ENCODE assay signal across 9 cellular contexts in the genomic region with DNA sequence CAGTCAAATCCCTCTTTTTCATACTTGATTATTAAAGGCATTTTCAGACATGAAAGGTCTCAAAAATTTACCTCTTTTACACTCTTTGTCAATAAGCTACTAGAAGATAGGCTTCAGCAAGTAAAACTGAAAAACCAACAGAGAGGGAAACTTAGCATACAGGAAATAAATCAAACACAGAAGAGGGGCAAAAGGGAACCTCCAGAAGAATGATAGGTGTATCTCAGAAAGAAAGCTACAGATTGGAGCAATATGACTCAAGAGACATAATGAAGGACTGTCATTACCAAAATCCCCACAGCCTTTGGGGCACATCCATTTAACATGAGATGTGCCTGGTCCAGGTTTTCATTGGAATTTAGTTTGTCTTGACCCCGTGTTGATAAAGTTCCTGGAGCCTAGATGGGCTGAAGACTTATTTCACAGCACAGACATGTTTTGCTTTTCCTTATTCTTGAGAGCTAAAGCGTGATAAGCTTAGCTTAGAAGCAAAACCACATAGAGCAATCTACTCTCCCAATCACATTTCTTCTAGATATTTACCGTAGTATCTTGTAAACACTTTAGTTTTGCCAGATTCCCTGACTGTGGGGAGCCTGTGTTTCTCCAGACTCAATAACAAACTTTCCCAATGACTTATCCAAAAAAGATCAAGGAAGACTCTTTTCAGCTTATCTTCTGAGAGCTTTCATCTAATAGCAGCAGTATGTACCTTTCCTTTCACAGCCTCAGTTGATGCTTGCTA. TPM values are rescaled to one million over a fixed set of nuclear protein-coding genes. Genes with fewer than 3 reads are reported as not detected.
DNase-seq lines count a peak whose midpoint lies in the region; ATAC-seq and TF ChIP-seq lines count a peak whose summit lies in the region.
"Had no signal": no experiment of that assay in that cellular context is flagged by ENCODE, and none has a peak within 500 bp of the region (broad histone marks: within the 10 kb centered on the region; RNA-seq: fewer than 3 reads in every experiment).

No MANE protein-coding gene starts in this region.

- H3K27me3 Mint-ChIP-seq in nephron progenitor cell (ENCODE audit: low read depth, poor library complexity): no peaks in the 10 kb centered on the region

- peaks cover 36% of the 10 kb centered on the region for H3K4me1 Mint-ChIP-seq in nephron progenitor cell

- no peak overlapping the region for H3K4me3 Mint-ChIP-seq in nephron progenitor cell

- no peak for DNase-seq in activated CD4-positive, CD25-positive, alpha-beta regulatory T cell treated with anti-CD3 and anti-CD28 coated beads, Interleukin-2, amount 50 U/mL, for 72 hours
- DNase-seq in RPMI7951 (ENCODE audit: low read depth): peak; percentile 56
- no peak for DNase-seq in nephron progenitor cell
- no peak for DNase-seq in globus pallidus (ENCODE audit: low spot score)
- no peak for DNase-seq in HK-2 (ENCODE audit: unreplicated experiment)
- DNase-seq in SHP77 (lab: John Stamatoyannopoulos, UW): no peak
- DNase-seq: T-helper 9 cell had no signal

- peak overlapping the region; percentile 65 for H3K27ac Mint-ChIP-seq in nephron progenitor cell

- H3K36me3 Mint-ChIP-seq in nephron progenitor cell (ENCODE audit: low read depth): peaks cover 88% of the 10 kb centered on the region

- peaks cover 4% of the 10 kb centered on the region for H3K9me3 Mint-ChIP-seq in nephron progenitor cell

- peak; percentile 61 to 76 for ATAC-seq in activated CD4-positive, CD25-positive, alpha-beta regulatory T cell treated with anti-CD3 and anti-CD28 coated beads, Interleukin-2, amount 50 U/mL, for 24 hours
- peak; percentile 84 for ATAC-seq in HG02759 (IDR thresholded peaks at IDR 0.05; ENCODE audit: unreplicated experiment)

- no peak for TF ChIP-seq CTCF in nephron progenitor cell (IDR thresholded peaks at IDR 0.05)

RNA-seq across cellular contexts. Expression of a gene that starts 11.7 kb away (rescaled TPM):
- total RNA-seq in RPMI7951 (2014; rRNA removed; shearing (Covaris generic)): 77.5 and 99.9 TPM in 2 replicates
